Comparison of ENCODE assay signal across 24 cellular contexts in genomic region chr3:97001611-97002010, GRCh38.
"Had no signal": no experiment of that assay in that cellular context is flagged by ENCODE, and none has a peak within 500 bp of the region (broad histone marks: within the 10 kb centered on the region; RNA-seq: fewer than 3 reads in every experiment).

No MANE protein-coding gene starts in this region.

- H3K27ac ChIP-seq: colonic mucosa, coronary artery, dorsolateral prefrontal cortex, epithelial cell of prostate, esophagus muscularis mucosa, esophagus squamous epithelium, foreskin keratinocyte, gastrocnemius medialis, gastroesophageal sphincter, heart left ventricle, heart right ventricle had no signal

- H3K27me3 ChIP-seq: colonic mucosa, dorsolateral prefrontal cortex, esophagus muscularis mucosa, esophagus squamous epithelium, foreskin keratinocyte, gastrocnemius medialis, gastroesophageal sphincter, heart left ventricle, heart right ventricle had no signal

- DNase-seq: colonic mucosa; cortex of kidney; dermis blood vessel endothelial cell; dorsolateral prefrontal cortex; effector CD4-positive, alpha-beta T cell; effector CD8-positive, alpha-beta T cell; effector memory CD4-positive, alpha-beta T cell; effector memory CD8-positive, alpha-beta T cell; endodermal cell; erythroblast; esophagus squamous epithelium; foreskin fibroblast; foreskin keratinocyte; foreskin melanocyte; gastrocnemius medialis; glutamatergic neuron; head of caudate nucleus; heart left ventricle; heart right ventricle had no signal

- H3K4me3 ChIP-seq: colonic mucosa, coronary artery, dorsolateral prefrontal cortex, esophagus muscularis mucosa, esophagus squamous epithelium, gastrocnemius medialis, gastroesophageal sphincter, heart left ventricle, heart right ventricle had no signal

- ATAC-seq: effector memory CD8-positive, alpha-beta T cell; esophagus mucosa; foreskin keratinocyte; gastrocnemius medialis; gastroesophageal sphincter; heart left ventricle; heart right ventricle had no signal

- H3K36me3 ChIP-seq: colonic mucosa, esophagus muscularis mucosa, esophagus squamous epithelium, gastrocnemius medialis, gastroesophageal sphincter, heart left ventricle, heart right ventricle had no signal

- H3K4me1 ChIP-seq: colonic mucosa, esophagus muscularis mucosa, esophagus squamous epithelium, foreskin keratinocyte, gastrocnemius medialis, gastroesophageal sphincter, heart left ventricle, heart right ventricle had no signal

- H3K9me3 ChIP-seq: colonic mucosa, gastrocnemius medialis had no signal
